Comparison of ENCODE assay signal across 1 cellular context in genomic region chr2:88321614-88322248, GRCh38.
TF ChIP-seq lines count a peak whose summit lies in the region.

No MANE protein-coding gene starts in this region.

TF ChIP-seq in HepG2, 621 proteins besides CTCF, POLR2A, EP300 and RAD21 (continued from another document and continues in another):
- TF ChIP-seq HNF4G (IDR thresholded peaks at IDR 0.05; ENCODE audit: borderline replicate concordance, low read depth, low read length) (peak; percentile 81), HNF4G (CRISPR knock-in tag; IDR thresholded peaks at IDR 0.05; ENCODE audit: borderline replicate concordance, low read depth) (peak; percentile 84; the same call in 1 of the 2 replicates), GTF3A (CRISPR knock-in tag; conservative IDR thresholded peaks at IDR 0.05) (no peak), HDAC2 (CRISPR knock-in tag; IDR thresholded peaks at IDR 0.05) (peak; percentile 61; the same call in 1 of the 2 replicates), BHLHE40 (IDR thresholded peaks at IDR 0.05; ENCODE audit: low read length) (peak; percentile 50; the same call in 1 of the 2 replicates), FIP1L1 (IDR thresholded peaks at IDR 0.05; ENCODE audit: borderline replicate concordance, insufficient read depth, low read depth, low read length) (no peak), MED13 (CRISPR knock-in tag; IDR thresholded peaks at IDR 0.05) (no peak), ZNF567 (CRISPR knock-in tag; IDR thresholded peaks at IDR 0.05; ENCODE audit: borderline replicate concordance) (0 out of 2 replicates have a peak, but pooled peaks have one; percentile 32), UBTF (CRISPR knock-in tag; IDR thresholded peaks at IDR 0.05) (0 out of 2 replicates have a peak, but pooled peaks have one; percentile 34), ZNF556 (CRISPR knock-in tag; IDR thresholded peaks at IDR 0.05; ENCODE audit: borderline replicate concordance) (no peak), TOE1 (CRISPR knock-in tag; IDR thresholded peaks at IDR 0.05) (no peak), TCF7L2 (IDR thresholded peaks at IDR 0.05; ENCODE audit: low read depth, low read length) (no peak), JUNB (CRISPR knock-in tag; IDR thresholded peaks at IDR 0.05; ENCODE audit: borderline replicate concordance) (no peak), FOXA3 (CRISPR knock-in tag; IDR thresholded peaks at IDR 0.05) (peak; percentile 96), HNRNPH1 (optimal IDR thresholded peaks at IDR 0.05; ENCODE audit: low read depth, low read length) (no peak), GFI1 (CRISPR knock-in tag; IDR thresholded peaks at IDR 0.05; ENCODE audit: borderline replicate concordance) (peak; percentile 90), HIVEP1 (CRISPR knock-in tag; IDR thresholded peaks at IDR 0.05) (no peak), MTA1 (CRISPR knock-in tag; IDR thresholded peaks at IDR 0.05; ENCODE audit: borderline replicate concordance) (peak; percentile 23; the same call in 1 of the 2 replicates), BCL6 (CRISPR knock-in tag; IDR thresholded peaks at IDR 0.05) (peak; percentile 65; the same call in 1 of the 2 replicates), SOX5 (CRISPR knock-in tag; IDR thresholded peaks at IDR 0.05; ENCODE audit: borderline replicate concordance) (peak; percentile 87), GTF2F1 (IDR thresholded peaks at IDR 0.05; ENCODE audit: low read length) (no peak), MAZ (IDR thresholded peaks at IDR 0.05; ENCODE audit: borderline replicate concordance, low read depth, low read length) (peak; percentile 33; the same call in 1 of the 2 replicates), MAZ (CRISPR knock-in tag; IDR thresholded peaks at IDR 0.05; ENCODE audit: low read depth) (peak; percentile 47; the same call in 1 of the 2 replicates), ZNF350 (CRISPR knock-in tag; IDR thresholded peaks at IDR 0.05; ENCODE audit: borderline replicate concordance, low read depth) (peak; percentile 74), ZNF251 (CRISPR knock-in tag; IDR thresholded peaks at IDR 0.05) (no peak), PBX3 (CRISPR knock-in tag; IDR thresholded peaks at IDR 0.05; ENCODE audit: borderline replicate concordance) (no peak), GATAD2A (CRISPR knock-in tag; IDR thresholded peaks at IDR 0.05) (peak; percentile 87), THAP11 (CRISPR knock-in tag; IDR thresholded peaks at IDR 0.05) (no peak; the same call in 1 of the 2 replicates), THRA (CRISPR knock-in tag; IDR thresholded peaks at IDR 0.05; ENCODE audit: borderline replicate concordance) (peak; percentile 36; the same call in 1 of the 2 replicates), ZNF292 (CRISPR knock-in tag; IDR thresholded peaks at IDR 0.05; ENCODE audit: borderline replicate concordance, low read depth) (peak; percentile 91; the same call in 1 of the 2 replicates), ZBTB7B (CRISPR knock-in tag; IDR thresholded peaks at IDR 0.05) (peak; percentile 48; the same call in 1 of the 2 replicates), SMAD3 (CRISPR knock-in tag; IDR thresholded peaks at IDR 0.05) (0 out of 2 replicates have a peak, but pooled peaks have one; percentile 72), HOXA3 (CRISPR knock-in tag; IDR thresholded peaks at IDR 0.05) (peak; percentile 27; the same call in 1 of the 2 replicates), KLF16 (CRISPR knock-in tag; IDR thresholded peaks at IDR 0.05) (peak in 1 of 2 experiments; percentile 75; a peak in 2 of 4 replicates), ASH2L (IDR thresholded peaks at IDR 0.05; ENCODE audit: insufficient read length, low read depth, low read length) (peak; percentile 31), FUBP1 (CRISPR knock-in tag; IDR thresholded peaks at IDR 0.05; ENCODE audit: borderline replicate concordance) (0 out of 2 replicates have a peak, but pooled peaks have one; percentile 47), PITX1 (CRISPR knock-in tag; IDR thresholded peaks at IDR 0.05) (peak; percentile 68), ZNF33B (CRISPR knock-in tag; IDR thresholded peaks at IDR 0.05) (0 out of 2 replicates have a peak, but pooled peaks have one; percentile 71), TCF12 (IDR thresholded peaks at IDR 0.05) (no peak), TCF12 (CRISPR knock-in tag; IDR thresholded peaks at IDR 0.05) (no peak), KLF15 (CRISPR knock-in tag; IDR thresholded peaks at IDR 0.05; ENCODE audit: borderline replicate concordance) (no peak), NBN (conservative IDR thresholded peaks at IDR 0.05) (no peak), SOX13 (IDR thresholded peaks at IDR 0.05) (0 out of 2 replicates have a peak, but pooled peaks have one; percentile 35), SOX13 (CRISPR knock-in tag; conservative IDR thresholded peaks at IDR 0.05 in 1 of 2, IDR thresholded peaks at IDR 0.05 in 1 of 2) (peak in 1 of 2 experiments; percentile 87; a peak in 2 of 4 replicates), ZNF772 (CRISPR knock-in tag; IDR thresholded peaks at IDR 0.05) (0 out of 2 replicates have a peak, but pooled peaks have one; percentile 43), ATF7-NPFF (CRISPR knock-in tag; IDR thresholded peaks at IDR 0.05; ENCODE audit: low read depth) (peak; percentile 67; the same call in 1 of the 2 replicates), NR2F6 (IDR thresholded peaks at IDR 0.05) (peak; percentile 82), NR2F6 (CRISPR knock-in tag; IDR thresholded peaks at IDR 0.05) (peak; percentile 91)
- TF ChIP-seq, protein P1, sequence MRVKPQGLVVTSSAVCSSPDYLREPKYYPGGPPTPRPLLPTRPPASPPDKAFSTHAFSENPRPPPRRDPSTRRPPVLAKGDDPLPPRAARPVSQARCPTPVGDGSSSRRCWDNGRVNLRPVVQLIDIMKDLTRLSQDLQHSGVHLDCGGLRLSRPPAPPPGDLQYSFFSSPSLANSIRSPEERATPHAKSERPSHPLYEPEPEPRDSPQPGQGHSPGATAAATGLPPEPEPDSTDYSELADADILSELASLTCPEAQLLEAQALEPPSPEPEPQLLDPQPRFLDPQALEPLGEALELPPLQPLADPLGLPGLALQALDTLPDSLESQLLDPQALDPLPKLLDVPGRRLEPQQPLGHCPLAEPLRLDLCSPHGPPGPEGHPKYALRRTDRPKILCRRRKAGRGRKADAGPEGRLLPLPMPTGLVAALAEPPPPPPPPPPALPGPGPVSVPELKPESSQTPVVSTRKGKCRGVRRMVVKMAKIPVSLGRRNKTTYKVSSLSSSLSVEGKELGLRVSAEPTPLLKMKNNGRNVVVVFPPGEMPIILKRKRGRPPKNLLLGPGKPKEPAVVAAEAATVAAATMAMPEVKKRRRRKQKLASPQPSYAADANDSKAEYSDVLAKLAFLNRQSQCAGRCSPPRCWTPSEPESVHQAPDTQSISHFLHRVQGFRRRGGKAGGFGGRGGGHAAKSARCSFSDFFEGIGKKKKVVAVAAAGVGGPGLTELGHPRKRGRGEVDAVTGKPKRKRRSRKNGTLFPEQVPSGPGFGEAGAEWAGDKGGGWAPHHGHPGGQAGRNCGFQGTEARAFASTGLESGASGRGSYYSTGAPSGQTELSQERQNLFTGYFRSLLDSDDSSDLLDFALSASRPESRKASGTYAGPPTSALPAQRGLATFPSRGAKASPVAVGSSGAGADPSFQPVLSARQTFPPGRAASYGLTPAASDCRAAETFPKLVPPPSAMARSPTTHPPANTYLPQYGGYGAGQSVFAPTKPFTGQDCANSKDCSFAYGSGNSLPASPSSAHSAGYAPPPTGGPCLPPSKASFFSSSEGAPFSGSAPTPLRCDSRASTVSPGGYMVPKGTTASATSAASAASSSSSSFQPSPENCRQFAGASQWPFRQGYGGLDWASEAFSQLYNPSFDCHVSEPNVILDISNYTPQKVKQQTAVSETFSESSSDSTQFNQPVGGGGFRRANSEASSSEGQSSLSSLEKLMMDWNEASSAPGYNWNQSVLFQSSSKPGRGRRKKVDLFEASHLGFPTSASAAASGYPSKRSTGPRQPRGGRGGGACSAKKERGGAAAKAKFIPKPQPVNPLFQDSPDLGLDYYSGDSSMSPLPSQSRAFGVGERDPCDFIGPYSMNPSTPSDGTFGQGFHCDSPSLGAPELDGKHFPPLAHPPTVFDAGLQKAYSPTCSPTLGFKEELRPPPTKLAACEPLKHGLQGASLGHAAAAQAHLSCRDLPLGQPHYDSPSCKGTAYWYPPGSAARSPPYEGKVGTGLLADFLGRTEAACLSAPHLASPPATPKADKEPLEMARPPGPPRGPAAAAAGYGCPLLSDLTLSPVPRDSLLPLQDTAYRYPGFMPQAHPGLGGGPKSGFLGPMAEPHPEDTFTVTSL (CRISPR knock-in tag; IDR thresholded peaks at IDR 0.05; ENCODE audit: borderline replicate concordance) = peak; percentile 83; the same call in 1 of the 2 replicates
- TF ChIP-seq, protein P2, sequence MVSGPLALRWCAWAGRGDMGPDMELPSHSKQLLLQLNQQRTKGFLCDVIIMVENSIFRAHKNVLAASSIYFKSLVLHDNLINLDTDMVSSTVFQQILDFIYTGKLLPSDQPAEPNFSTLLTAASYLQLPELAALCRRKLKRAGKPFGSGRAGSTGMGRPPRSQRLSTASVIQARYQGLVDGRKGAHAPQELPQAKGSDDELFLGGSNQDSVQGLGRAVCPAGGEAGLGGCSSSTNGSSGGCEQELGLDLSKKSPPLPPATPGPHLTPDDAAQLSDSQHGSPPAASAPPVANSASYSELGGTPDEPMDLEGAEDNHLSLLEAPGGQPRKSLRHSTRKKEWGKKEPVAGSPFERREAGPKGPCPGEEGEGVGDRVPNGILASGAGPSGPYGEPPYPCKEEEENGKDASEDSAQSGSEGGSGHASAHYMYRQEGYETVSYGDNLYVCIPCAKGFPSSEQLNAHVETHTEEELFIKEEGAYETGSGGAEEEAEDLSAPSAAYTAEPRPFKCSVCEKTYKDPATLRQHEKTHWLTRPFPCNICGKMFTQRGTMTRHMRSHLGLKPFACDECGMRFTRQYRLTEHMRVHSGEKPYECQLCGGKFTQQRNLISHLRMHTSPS (CRISPR knock-in tag; IDR thresholded peaks at IDR 0.05; ENCODE audit: low read depth) = peak; percentile 35; the same call in 1 of the 2 replicates
- TF ChIP-seq, protein P3, sequence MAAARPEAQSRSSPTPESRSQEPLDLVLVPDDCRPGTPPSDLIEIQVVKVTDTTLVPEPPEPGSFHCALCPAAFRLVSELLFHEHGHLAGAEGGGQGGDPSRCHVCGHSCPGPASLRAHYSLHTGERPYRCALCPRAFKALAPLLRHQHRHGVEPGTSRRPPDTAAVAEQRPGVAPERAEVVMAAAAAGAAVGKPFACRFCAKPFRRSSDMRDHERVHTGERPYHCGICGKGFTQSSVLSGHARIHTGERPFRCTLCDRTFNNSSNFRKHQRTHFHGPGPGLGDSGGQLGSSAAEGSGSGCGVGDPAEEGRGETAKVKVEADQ (CRISPR knock-in tag; IDR thresholded peaks at IDR 0.05; ENCODE audit: borderline replicate concordance) = 0 out of 2 replicates have a peak, but pooled peaks have one; percentile 28
- TF ChIP-seq, protein P4, sequence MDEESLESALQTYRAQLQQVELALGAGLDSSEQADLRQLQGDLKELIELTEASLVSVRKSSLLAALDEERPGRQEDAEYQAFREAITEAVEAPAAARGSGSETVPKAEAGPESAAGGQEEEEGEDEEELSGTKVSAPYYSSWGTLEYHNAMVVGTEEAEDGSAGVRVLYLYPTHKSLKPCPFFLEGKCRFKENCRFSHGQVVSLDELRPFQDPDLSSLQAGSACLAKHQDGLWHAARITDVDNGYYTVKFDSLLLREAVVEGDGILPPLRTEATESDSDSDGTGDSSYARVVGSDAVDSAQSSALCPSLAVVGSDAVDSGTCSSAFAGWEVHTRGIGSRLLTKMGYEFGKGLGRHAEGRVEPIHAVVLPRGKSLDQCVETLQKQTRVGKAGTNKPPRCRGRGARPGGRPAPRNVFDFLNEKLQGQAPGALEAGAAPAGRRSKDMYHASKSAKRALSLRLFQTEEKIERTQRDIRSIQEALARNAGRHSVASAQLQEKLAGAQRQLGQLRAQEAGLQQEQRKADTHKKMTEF (CRISPR knock-in tag; IDR thresholded peaks at IDR 0.05) = peak; percentile 53
